In the genomic region with DNA sequence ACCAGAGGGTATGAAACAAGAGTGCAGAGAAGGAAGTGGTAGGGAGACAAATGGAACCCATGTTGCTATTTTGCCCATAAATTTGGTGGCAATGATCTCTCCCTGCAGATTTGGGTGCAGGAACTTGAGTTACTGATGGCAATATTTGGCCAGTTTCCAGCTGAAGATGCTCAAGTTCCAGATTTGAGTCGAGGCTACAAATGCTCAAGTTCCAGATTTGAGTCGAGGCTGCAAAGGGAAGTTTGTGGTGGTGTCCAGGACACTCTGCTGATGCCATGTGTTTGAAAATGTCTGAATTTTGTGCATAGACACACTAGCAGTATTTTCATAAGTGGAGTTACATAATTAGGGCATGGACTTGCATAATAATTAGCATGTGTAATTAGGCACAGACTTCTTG, we compare ENCODE assay signal across 18 cellular contexts. TPM values are rescaled to one million over a fixed set of nuclear protein-coding genes. Genes with fewer than 3 reads are reported as not detected.
"Had no signal": no experiment of that assay in that cellular context is flagged by ENCODE, and none has a peak within 500 bp of the region (broad histone marks: within the 10 kb centered on the region; RNA-seq: fewer than 3 reads in every experiment).

No MANE protein-coding gene starts in this region.

- H3K4me1 ChIP-seq: breast epithelium, neural progenitor cell, pancreas had no signal

- H3K27ac Mint-ChIP-seq: activated CD4-positive, alpha-beta T cell treated with anti-CD3 and anti-CD28 coated beads, Interleukin-2, amount 10 ng/mL, durations not matched to agents 24 days and 14 days; activated CD8-positive, alpha-beta T cell treated with anti-CD3 and anti-CD28 coated beads for 36 hours; activated naive CD4-positive, alpha-beta T cell treated with anti-CD3 and anti-CD28 coated beads, Interleukin-2, amount 50 U/mL, for 24 hours; neural progenitor cell had no signal

- H3K27me3 ChIP-seq: breast epithelium, neural progenitor cell, pancreas had no signal

- H3K4me3 ChIP-seq: breast epithelium, neural progenitor cell, pancreas, smooth muscle cell, thoracic aorta had no signal

- H3K36me3 ChIP-seq: breast epithelium, neural progenitor cell, pancreas, thoracic aorta had no signal

- DNase-seq: activated CD4-positive, alpha-beta T cell treated with anti-CD3 and anti-CD28 coated beads, Interleukin-2, amount 10 ng/mL, durations not matched to agents 24 days and 14 days; activated CD8-positive, alpha-beta memory T cell treated with anti-CD3 and anti-CD28 coated beads, Interleukin-2, amount 50 U/mL, for 4 hours; activated CD8-positive, alpha-beta T cell treated with anti-CD3 and anti-CD28 coated beads for 36 hours; activated gamma-delta T cell; activated T-cell treated with anti-CD3 and anti-CD28 coated beads, Interleukin-2, amount 50 U/mL, for 48 hours; cortex of kidney; effector CD4-positive, alpha-beta T cell; kidney; mammary epithelial cell; pancreas; stimulated activated CD4-positive, alpha-beta T cell treated with anti-CD3 and anti-CD28 coated beads, Interleukin-4, amount 100 ng/mL, for 1 hour had no signal

- H3K36me3 Mint-ChIP-seq: activated naive CD4-positive, alpha-beta T cell treated with anti-CD3 and anti-CD28 coated beads, Interleukin-2, amount 50 U/mL, for 24 hours; neural progenitor cell had no signal

- H3K27ac ChIP-seq: breast epithelium, neural progenitor cell, pancreas, thoracic aorta had no signal

- ATAC-seq: activated CD8-positive, alpha-beta T cell treated with anti-CD3 and anti-CD28 coated beads for 36 hours; left lobe of liver; pancreas; sciatic nerve had no signal

- H3K9me3 Mint-ChIP-seq: activated naive CD4-positive, alpha-beta T cell treated with anti-CD3 and anti-CD28 coated beads, Interleukin-2, amount 50 U/mL, for 24 hours had no signal

- H3K4me3 Mint-ChIP-seq: activated CD4-positive, alpha-beta T cell treated with anti-CD3 and anti-CD28 coated beads, Interleukin-2, amount 10 ng/mL, durations not matched to agents 24 days and 14 days; activated CD8-positive, alpha-beta T cell treated with anti-CD3 and anti-CD28 coated beads for 36 hours; activated naive CD4-positive, alpha-beta T cell treated with anti-CD3 and anti-CD28 coated beads, Interleukin-2, amount 50 U/mL, for 24 hours; neural progenitor cell had no signal

- H3K4me1 Mint-ChIP-seq: activated CD4-positive, alpha-beta T cell treated with anti-CD3 and anti-CD28 coated beads, Interleukin-2, amount 10 ng/mL, durations not matched to agents 24 days and 14 days; activated naive CD4-positive, alpha-beta T cell treated with anti-CD3 and anti-CD28 coated beads, Interleukin-2, amount 50 U/mL, for 24 hours had no signal

- H3K9me3 ChIP-seq: breast epithelium, pancreas, thoracic aorta had no signal

RNA-seq across cellular contexts. Expression of gene TBXAS1, which starts 40.8 kb away (rescaled TPM):
- total RNA-seq: smooth muscle cell had no signal
